11 cellular contexts compared by ENCODE assay signal in the genomic region with DNA sequence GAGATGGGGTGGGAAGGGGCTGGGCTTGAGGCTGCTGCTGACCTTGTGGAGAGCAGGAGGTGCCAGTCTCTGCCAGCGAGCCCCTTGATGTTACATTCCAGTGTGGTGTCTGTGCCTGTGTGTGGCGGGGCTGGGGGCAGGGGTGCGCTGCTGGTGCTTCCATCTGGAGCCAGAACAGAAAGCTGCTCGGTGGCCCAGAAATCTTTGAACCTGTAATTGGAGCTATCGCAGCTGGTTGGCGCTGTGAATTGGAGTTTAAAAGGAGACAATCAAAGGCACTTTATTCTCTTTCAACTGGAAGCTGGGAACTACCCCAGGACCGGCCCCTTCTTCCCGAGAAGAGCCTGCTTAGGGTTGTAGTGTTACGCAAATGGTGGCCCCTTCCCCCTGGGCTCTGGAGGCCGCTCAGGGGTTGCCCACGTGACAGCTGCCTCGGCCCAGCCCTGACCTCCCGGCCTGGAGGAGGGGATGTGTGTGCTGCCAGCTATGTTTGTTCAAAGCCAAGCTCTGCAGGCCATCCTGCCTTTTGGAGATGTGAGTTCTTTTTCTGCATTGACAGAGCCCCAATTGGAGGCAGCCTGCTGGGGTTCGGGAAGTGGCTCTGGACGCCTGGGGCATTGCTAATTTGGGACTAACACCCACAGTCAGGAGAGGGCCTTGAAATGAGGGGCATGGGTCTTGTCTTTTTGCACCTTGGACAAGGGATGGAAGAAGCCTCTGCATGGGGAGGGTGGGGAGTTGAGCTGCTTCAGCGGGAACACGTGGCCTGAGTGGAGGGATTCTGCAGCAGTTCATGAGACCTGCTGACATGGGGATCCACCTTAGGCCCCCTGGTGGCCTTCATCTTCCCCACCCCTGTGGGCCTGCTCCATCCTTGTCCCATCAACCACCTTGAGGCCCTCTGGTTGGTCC. TPM values are rescaled to one million over a fixed set of nuclear protein-coding genes. Genes with fewer than 3 reads are reported as not detected.
DNase-seq lines count a peak whose midpoint lies in the region; ATAC-seq and TF ChIP-seq lines count a peak whose summit lies in the region.
"Had no signal": no experiment of that assay in that cellular context is flagged by ENCODE, and none has a peak within 500 bp of the region (broad histone marks: within the 10 kb centered on the region; RNA-seq: fewer than 3 reads in every experiment).

No MANE protein-coding gene starts in this region.

- no peak for TF ChIP-seq POLR2A in esophagus muscularis mucosa (IDR thresholded peaks at IDR 0.05; ENCODE audit: low read depth)

- peaks cover 10 to 16% (median 13%) of the 10 kb centered on the region in 4 donors for H3K4me1 ChIP-seq in esophagus muscularis mucosa
- peaks cover 0 to 11% of the 10 kb centered on the region in 2 donors for H3K4me1 ChIP-seq in lung (ENCODE audit: control insufficient read depth in 2 of 2, insufficient read depth in 2 of 2, low read length in 2 of 2)
- H3K4me1 ChIP-seq: BLaER1 treated with 17β-estradiol and CSF1 and Interleukin-3, amounts not matched to agents 10 nM and 100 nM; HAP-1 had no signal

- H3K4me3 ChIP-seq in esophagus muscularis mucosa: no peak overlapping the region
- H3K4me3 ChIP-seq in lung: no peak overlapping the region
- H3K4me3 ChIP-seq: BLaER1 treated with 17β-estradiol and CSF1 and Interleukin-3, amounts not matched to agents 10 nM and 100 nM; HAP-1 had no signal

- DNase-seq in Right ventricle myocardium inferior (ENCODE audit: missing footprints) (no peak), cardiac septum (ENCODE audit: low spot score) (no peak), esophagus muscularis mucosa (ENCODE audit: extremely low spot score) (no peak), lung (ENCODE audit: low spot score) (no peak), NOMO-1 (lab: John Stamatoyannopoulos, UW; ENCODE audit: unreplicated experiment in 2 of 2) (no peak), NCI-H510A (lab: John Stamatoyannopoulos, UW) (no peak)
- DNase-seq in activated effector memory CD4-positive, alpha-beta T cell treated with anti-CD3 and anti-CD28 coated beads, Interleukin-2, amount 50 U/mL, for 16 hours: no peak
- DNase-seq: occipital lobe had no signal

- intact Hi-C loops in Right ventricle myocardium inferior (cut with DNase I) (no loop called here), cardiac septum (cut with DNase I) (no loop called here), esophagus muscularis mucosa (cut with DNase I) (no loop called here)

- TF ChIP-seq CTCF in esophagus muscularis mucosa (IDR thresholded peaks at IDR 0.05) (peak in 2 of 3 experiments; percentile 16 to 38), lung (IDR thresholded peaks at IDR 0.05; ENCODE audit: control extremely low read depth, extremely low read depth) (peak; percentile 16)

- H3K27ac ChIP-seq in esophagus muscularis mucosa (replicated peaks in 1 of 4) (peak overlapping the region in 3 of 4 donors; percentile 31 to 43 (median 40)), lung (ENCODE audit: low read depth in 1 of 2, low read length in 1 of 2) (peak overlapping the region; percentile 63 to 65)
- H3K27ac ChIP-seq: BLaER1 treated with 17β-estradiol and CSF1 and Interleukin-3, amounts not matched to agents 10 nM and 100 nM had no signal

- H3K27me3 ChIP-seq in esophagus muscularis mucosa (peaks cover 0 to 54% (median 6%) of the 10 kb centered on the region in 4 donors), lung (ENCODE audit: control insufficient read depth, insufficient read depth) (no peaks in the 10 kb centered on the region)

- H3K36me3 ChIP-seq in esophagus muscularis mucosa: no peaks in the 10 kb centered on the region
- H3K36me3 ChIP-seq in lung (ENCODE audit: control insufficient read depth in 2 of 2, insufficient read depth in 2 of 2, low read length in 2 of 2): no peaks in the 10 kb centered on the region
- H3K36me3 ChIP-seq: BLaER1 treated with 17β-estradiol and CSF1 and Interleukin-3, amounts not matched to agents 10 nM and 100 nM; HAP-1 had no signal

- H3K9me3 ChIP-seq in esophagus muscularis mucosa (no peaks in the 10 kb centered on the region), lung (ENCODE audit: control insufficient read depth in 2 of 2, insufficient read depth in 1 of 2, low read length in 1 of 2) (no peaks in the 10 kb centered on the region)

- ATAC-seq in Right ventricle myocardium inferior: peak; percentile 65
- no peak for ATAC-seq in lung (ENCODE audit: insufficient read depth, low FRiP score)
- no peak for ATAC-seq in GM21529 (IDR thresholded peaks at IDR 0.05; ENCODE audit: unreplicated experiment)

- 27% methylated on average over 16 of the region's 17 CpGs for WGBS in esophagus muscularis mucosa
- WGBS in lung, 2 donors: 19 to 26% methylated on average over 17 of the region's 17 CpGs

- TF ChIP-seq EP300 in esophagus muscularis mucosa (IDR thresholded peaks at IDR 0.05): no peak

RNA-seq across cellular contexts. Expression of a gene that starts 14.0 kb away (rescaled TPM):
- total RNA-seq in Right ventricle myocardium inferior (21.3 TPM), cardiac septum (33.7 TPM), esophagus muscularis mucosa (10 to 100 TPM; 24.5 to 49.4 (median 28.8) TPM), lung (10 to 100 TPM; 21.2 to 57.7 TPM)
- polyA plus RNA-seq in lung: 10 to 100 TPM; 34.7 to 46.3 TPM

RNA-seq across cellular contexts. Expression of a gene that starts 30.7 kb away (rescaled TPM):
- 22.2 TPM for total RNA-seq in Right ventricle myocardium inferior
- 25.9 TPM for total RNA-seq in cardiac septum
- total RNA-seq in esophagus muscularis mucosa: 10 to 100 TPM in 3 of 4 donors, 1 to 10 TPM in 1; 7.0 to 21.1 (median 16.0) TPM
- total RNA-seq in lung: 10 to 100 TPM; 17.1 to 44.0 TPM
- polyA plus RNA-seq in lung: 10 to 100 TPM; 15.5 to 28.5 TPM

RNA-seq across cellular contexts. Expression of a gene that starts 41.4 kb away (rescaled TPM):
- total RNA-seq in Right ventricle myocardium inferior (0.57 TPM), cardiac septum (0.48 TPM), esophagus muscularis mucosa (1 to 10 TPM; 1.2 to 4.2 (median 3.4) TPM), lung (1 to 10 TPM; 1.2 to 2.7 TPM)
- 1 to 10 TPM in 1 of 2 donors, under 1 TPM in 1; 0.91 to 1.1 TPM for polyA plus RNA-seq in lung

RNA-seq across cellular contexts. Expression of a gene that starts 59.3 kb away (rescaled TPM):
- 37.8 TPM for total RNA-seq in Right ventricle myocardium inferior
- 49.4 TPM for total RNA-seq in cardiac septum
- 10 to 100 TPM; 20.7 to 43.5 (median 33.0) TPM for total RNA-seq in esophagus muscularis mucosa
- 10 to 100 TPM; 59.4 to 87.3 TPM for total RNA-seq in lung
- 100 to 1,000 TPM in 1 of 2 donors, 10 to 100 TPM in 1; 62.4 to 142 TPM for polyA plus RNA-seq in lung
